Comparison of ENCODE assay signal across 13 cellular contexts in genomic region chr5:35785601-35786085, GRCh38.
A peak's percentile ranks its signal among the peaks of the same experiment; 100 is the strongest.
DNase-seq lines count a peak whose midpoint lies in the region; ATAC-seq lines count a peak whose summit lies in the region.
"Had no signal": no experiment of that assay in that cellular context is flagged by ENCODE, and none has a peak within 500 bp of the region (broad histone marks: within the 10 kb centered on the region; RNA-seq: fewer than 3 reads in every experiment).

No MANE protein-coding gene starts in this region.

- no peak for DNase-seq in activated CD4-positive, CD25-positive, alpha-beta regulatory T cell (lab: John Stamatoyannopoulos, UW)
- DNase-seq in activated CD8-positive, alpha-beta memory T cell treated with anti-CD3 and anti-CD28 coated beads, Interleukin-2, amount 50 U/mL, for 4 hours = peak; percentile 30
- DNase-seq in islet precursor cell (peak; percentile 47), 8988T (no peak), NCI-H2029 (lab: John Stamatoyannopoulos, UW) (no peak), NCI-H1092 (lab: John Stamatoyannopoulos, UW) (no peak)
- DNase-seq in stimulated activated CD8-positive, alpha-beta memory T cell treated with anti-CD3 and anti-CD28 coated beads, Interleukin-7, amount 100 ng/mL, for 4 hours (ENCODE audit: low read depth in 2 of 2) = peak; percentile 51 to 53
- DNase-seq: adrenal gland; effector CD8-positive, alpha-beta T cell; glutamatergic neuron; occipital lobe; RPMI8226 had no signal

- ATAC-seq in activated CD4-positive, CD25-positive, alpha-beta regulatory T cell treated with anti-CD3 and anti-CD28 coated beads, Interleukin-2, amount 50 U/mL, for 24 hours = peak; percentile 47 to 74

Comparison
In these comparisons a context has a peak if more than half of its experiments do, and no peak if none do; other contexts are left out.
1. DNase-seq: peak in activated CD8-positive, alpha-beta memory T cell treated with anti-CD3 and anti-CD28 coated beads, Interleukin-2, amount 50 U/mL, for 4 hours (single experiment), islet precursor cell (single experiment) and stimulated activated CD8-positive, alpha-beta memory T cell treated with anti-CD3 and anti-CD28 coated beads, Interleukin-7, amount 100 ng/mL, for 4 hours (2 of 2); none in activated CD4-positive, CD25-positive, alpha-beta regulatory T cell (0 of 4), 8988T (single experiment), NCI-H2029 (single experiment) and NCI-H1092 (single experiment).